Comparison of ENCODE assay signal across 16 cellular contexts in the genomic region with DNA sequence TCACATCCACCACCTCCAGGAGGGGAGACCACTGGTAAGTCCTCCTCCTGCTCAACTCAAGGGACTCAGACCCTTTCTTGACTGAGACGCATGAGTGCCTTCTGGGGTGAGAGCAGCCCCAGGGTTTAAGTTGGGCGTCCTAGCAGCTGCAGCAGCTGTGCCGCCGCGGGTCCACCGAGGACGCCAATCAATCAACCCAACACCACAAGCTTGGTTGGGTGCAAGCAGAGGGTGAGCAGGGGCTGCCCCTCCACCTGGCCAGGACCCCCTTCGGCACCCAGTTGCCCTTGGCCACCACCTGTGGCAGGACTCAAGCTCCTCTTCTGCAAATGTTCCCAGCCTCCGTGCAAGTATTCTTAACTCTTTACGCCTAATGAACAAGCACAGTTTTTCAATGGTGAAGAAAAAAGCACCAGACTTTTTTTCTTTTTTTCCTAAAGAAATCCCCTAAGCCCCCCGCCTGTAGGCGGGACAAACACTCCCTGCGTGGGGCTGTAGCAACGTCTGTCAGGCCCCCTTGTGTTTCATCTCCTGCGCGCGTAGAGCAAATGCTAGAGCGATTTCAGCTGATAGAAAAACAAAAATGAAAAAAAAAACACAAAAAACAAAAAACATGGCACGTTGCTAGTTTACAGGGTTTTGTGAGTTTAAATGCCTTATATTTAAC.
DNase-seq lines count a peak whose midpoint lies in the region; ATAC-seq and TF ChIP-seq lines count a peak whose summit lies in the region.
"Had no signal": no experiment of that assay in that cellular context is flagged by ENCODE, and none has a peak within 500 bp of the region (broad histone marks: within the 10 kb centered on the region; RNA-seq: fewer than 3 reads in every experiment).

No MANE protein-coding gene starts in this region.

- H3T11ph ChIP-seq in H9 (ENCODE audit: low read length) = no peak overlapping the region

- peaks cover 9 to 74% (median 41%) of the 10 kb centered on the region in 10 experiments for H3K4me1 ChIP-seq in BLaER1 treated with 17β-estradiol and CSF1 and Interleukin-3, amounts not matched to agents 10 nM and 100 nM
- H3K4me1 ChIP-seq in H9 (ENCODE audit: insufficient read depth, low read length) = peaks cover 10% of the 10 kb centered on the region; the same call in 1 of the 2 replicates
- H3K4me1 ChIP-seq in spleen = no peaks in the 10 kb centered on the region

- no peaks in the 10 kb centered on the region for H3K23me2 ChIP-seq in H9 (ENCODE audit: insufficient read length, low read depth, low read length, poor library complexity, severe bottlenecking)

- no peak overlapping the region for H3K23ac ChIP-seq in H9 (ENCODE audit: insufficient read length, low read depth, low read length)

- H2AK5ac ChIP-seq in H9 (ENCODE audit: insufficient read length, low read length) = no peak overlapping the region

- H2BK20ac ChIP-seq in H9 (ENCODE audit: low read depth, low read length, poor library complexity, severe bottlenecking) = no peak overlapping the region

- H2BK15ac ChIP-seq in H9 (ENCODE audit: low read depth, low read length) = no peak overlapping the region

- H2BK12ac ChIP-seq in H9 (ENCODE audit: insufficient read length, low read depth, low read length) = no peak overlapping the region

- WGBS in H9 (ENCODE audit: extremely low coverage, insufficient read length, low lambda C conversion rate) = no CpG with 5 or more reads among the region's 19 CpGs
- 88 to 91% (median 88%) methylated on average over 12 to 19 of the region's 19 CpGs for WGBS in spleen, 5 donors

- no peaks in the 10 kb centered on the region for H3K9me3 Mint-ChIP-seq in H9

- H3K4ac ChIP-seq in H9 (ENCODE audit: low read depth, low read length) = no peak overlapping the region

- DNase-seq in H9 (no peak), iPS-NIHi7 (ENCODE audit: extremely low spot score) (peak; percentile 10), spleen (peak; percentile 67), inferior parietal cortex (ENCODE audit: extremely low spot score) (no peak)
- DNase-seq: 8988T; CD4-positive, alpha-beta memory T cell; DMS79 treated with DMSO at 0.1 percent for 48 hours; HCEC 1CT; IMR-90 had no signal

- H3K9ac ChIP-seq in BLaER1 treated with 17β-estradiol and CSF1 and Interleukin-3, amounts not matched to agents 10 nM and 100 nM = no peak overlapping the region
- no peak overlapping the region for H3K9ac ChIP-seq in H9 (ENCODE audit: extremely low read depth, insufficient read length, low read length)

- H3K27me3 Mint-ChIP-seq in H9 (ENCODE audit: low read depth) = peaks cover 7% of the 10 kb centered on the region

- intact Hi-C loops in spleen (cut with DNase I; ENCODE audit: low total_unique reads) = no loop called here

- no peak overlapping the region for H4K8ac ChIP-seq in H9 (replicated peaks; ENCODE audit: insufficient read length, low read depth, low read length)

- no peak overlapping the region for H3K27ac Mint-ChIP-seq in H9
- H3K27ac Mint-ChIP-seq: B cell; CD4-positive, alpha-beta memory T cell had no signal

- peak overlapping the region in 8 of 11 experiments; percentile 35 to 72 (median 59); a peak in 14 of 22 replicates for H3K4me2 ChIP-seq in BLaER1 treated with 17β-estradiol and CSF1 and Interleukin-3, amounts not matched to agents 10 nM and 100 nM
- no peak overlapping the region for H3K4me2 ChIP-seq in H9 (ENCODE audit: insufficient read depth, insufficient read length, low read length)

- no peak for ATAC-seq in HG03097 (IDR thresholded peaks at IDR 0.05; ENCODE audit: low FRiP score, unreplicated experiment)
- no peak for ATAC-seq in GM21723 (IDR thresholded peaks at IDR 0.05; ENCODE audit: unreplicated experiment)
- ATAC-seq: GM12878, K562 had no signal

- H3K27ac ChIP-seq in BLaER1 treated with 17β-estradiol and CSF1 and Interleukin-3, amounts not matched to agents 10 nM and 100 nM = no peak overlapping the region
- no peak overlapping the region for H3K27ac ChIP-seq in H9 (ENCODE audit: insufficient read length, low read depth, low read length)
- no peak overlapping the region for H3K27ac ChIP-seq in spleen

- no peaks in the 10 kb centered on the region for H3K79me1 ChIP-seq in H9 (ENCODE audit: insufficient read depth, low read depth, low read length, poor library complexity, severe bottlenecking)

- H4K91ac ChIP-seq in H9 (ENCODE audit: insufficient read length, low read depth, low read length) = no peak overlapping the region

- H3K27me3 ChIP-seq in BLaER1 treated with 17β-estradiol and CSF1 and Interleukin-3, amounts not matched to agents 10 nM and 100 nM = no peaks in the 10 kb centered on the region
- H3K27me3 ChIP-seq in H9 (ENCODE audit: insufficient read depth, low read length) (no peaks in the 10 kb centered on the region), spleen (replicated peaks in 1 of 7) (no peaks in the 10 kb centered on the region)

- H4K5ac ChIP-seq in H9 (ENCODE audit: insufficient read length, low read depth, low read length) = no peak overlapping the region

- no peak overlapping the region for H2AFZ ChIP-seq in H9 (ENCODE audit: low read length)

- H2BK5ac ChIP-seq in H9 (ENCODE audit: insufficient read length, low read length) = no peak overlapping the region

- TF ChIP-seq CTCF in H9 (conservative IDR thresholded peaks at IDR 0.05) (0 out of 3 replicates have a peak, but pooled peaks have one; percentile 18), spleen (IDR thresholded peaks at IDR 0.05 in 8 of 11, conservative IDR thresholded peaks at IDR 0.05 in 3 of 11) (no peak)

- no peak overlapping the region for H3K56ac ChIP-seq in H9 (ENCODE audit: insufficient read length, low read depth, low read length)

- H3K79me2 ChIP-seq in H9 (ENCODE audit: insufficient read depth, low read length) = no peaks in the 10 kb centered on the region

- peaks cover 18 to 52% (median 34%) of the 10 kb centered on the region in 11 experiments for H3K36me3 ChIP-seq in BLaER1 treated with 17β-estradiol and CSF1 and Interleukin-3, amounts not matched to agents 10 nM and 100 nM
- H3K36me3 ChIP-seq in spleen = peaks cover 0 to 46% (median 0%) of the 10 kb centered on the region in 6 donors

- no peak overlapping the region for H3K4me3 Mint-ChIP-seq in H9
- H3K4me3 Mint-ChIP-seq: B cell; CD14-positive monocyte; CD4-positive, alpha-beta memory T cell had no signal

- H2BK120ac ChIP-seq in H9 (ENCODE audit: low read depth, low read length, poor library complexity, severe bottlenecking) = no peak overlapping the region

- no peak for TF ChIP-seq POLR2A in spleen (IDR thresholded peaks at IDR 0.05)

- no peak overlapping the region for H3K4me3 ChIP-seq in BLaER1 treated with 17β-estradiol and CSF1 and Interleukin-3, amounts not matched to agents 10 nM and 100 nM
- no peak overlapping the region for H3K4me3 ChIP-seq in spleen
- H3K4me3 ChIP-seq: GM12878, K562 had no signal

- H3K4me1 Mint-ChIP-seq in H9 = peaks cover 29 to 51% of the 10 kb centered on the region in 2 experiments
- H3K4me1 Mint-ChIP-seq: B cell; CD14-positive monocyte; CD4-positive, alpha-beta memory T cell had no signal

- no peak overlapping the region for H3K14ac ChIP-seq in H9 (ENCODE audit: insufficient read depth, low read length)

- H4K20me1 ChIP-seq in BLaER1 treated with 17β-estradiol and CSF1 and Interleukin-3, amounts not matched to agents 10 nM and 100 nM = peaks cover 0 to 15% (median 0%) of the 10 kb centered on the region in 11 experiments; a peak in 3 of 22 replicates
- no peaks in the 10 kb centered on the region for H4K20me1 ChIP-seq in H9 (ENCODE audit: control insufficient read depth, insufficient read depth, insufficient read length)

- H3K18ac ChIP-seq in H9 (ENCODE audit: insufficient read length, low read depth, low read length) = no peak overlapping the region

- H3K36me3 Mint-ChIP-seq in H9 (ENCODE audit: insufficient read depth in 1 of 3, low read depth in 3 of 3) = peaks cover 0 to 3% (median 0%) of the 10 kb centered on the region in 3 experiments; a peak in 2 of 7 replicates
- H3K36me3 Mint-ChIP-seq: CD14-positive monocyte; CD4-positive, alpha-beta memory T cell had no signal

- no peaks in the 10 kb centered on the region for H3K9me3 ChIP-seq in BLaER1 treated with 17β-estradiol and CSF1 and Interleukin-3, amounts not matched to agents 10 nM and 100 nM (replicated peaks in 1 of 11)
- H3K9me3 ChIP-seq in H9 (ENCODE audit: control insufficient read depth, low read depth, low read length) = no peaks in the 10 kb centered on the region
- no peaks in the 10 kb centered on the region for H3K9me3 ChIP-seq in spleen

Comparison
In these comparisons a context has a peak if more than half of its experiments do, and no peak if none do; other contexts are left out.
1. DNase-seq: peak in iPS-NIHi7 (single experiment) and spleen (single experiment); none in H9 (single experiment) and inferior parietal cortex (single experiment).